11 cellular contexts compared by ENCODE assay signal in genomic region chr17:17351901-17352781, GRCh38. TPM values are rescaled to one million over a fixed set of nuclear protein-coding genes. Genes with fewer than 3 reads are reported as not detected.
DNase-seq lines count a peak whose midpoint lies in the region; ATAC-seq and TF ChIP-seq lines count a peak whose summit lies in the region.
"Had no signal": no experiment of that assay in that cellular context is flagged by ENCODE, and none has a peak within 500 bp of the region (broad histone marks: within the 10 kb centered on the region; RNA-seq: fewer than 3 reads in every experiment).

No MANE protein-coding gene starts in this region.

- WGBS in SK-N-SH (ENCODE audit: low lambda C conversion rate), result 74% methylated on average over 20 of the region's 35 CpGs

- H3K9ac ChIP-seq in SK-N-SH, result no peak overlapping the region

- no peak for TF ChIP-seq CTCF in HEK293 (tag by site-specific recombination; IDR thresholded peaks at IDR 0.05)
- TF ChIP-seq CTCF in SK-N-SH (IDR thresholded peaks at IDR 0.05), result no peak
- no peak for TF ChIP-seq CTCF in glutamatergic neuron (IDR thresholded peaks at IDR 0.05; ENCODE audit: partially characterized antibody, unreplicated experiment)

- ATAC-seq in HG03442 (IDR thresholded peaks at IDR 0.05; ENCODE audit: unreplicated experiment) (no peak), T-cell (replicated peaks in 1 of 4) (no peak)
- ATAC-seq in naive thymus-derived CD4-positive, alpha-beta T cell, result no peak

- intact Hi-C loops in naive thymus-derived CD4-positive, alpha-beta T cell (cut with micrococcal nuclease), result no loop called here

- peaks cover 6% of the 10 kb centered on the region for H3K27me3 Mint-ChIP-seq in glutamatergic neuron (ENCODE audit: unreplicated experiment)
- H3K27me3 Mint-ChIP-seq in naive thymus-derived CD4-positive, alpha-beta T cell, result no peaks in the 10 kb centered on the region
- H3K27me3 Mint-ChIP-seq in T-cell, result peaks cover 0 to 1% of the 10 kb centered on the region in 2 donors

- DNase-seq in SK-N-SH (peak; percentile 88), glutamatergic neuron (peak; percentile 69), pulmonary artery endothelial cell (ENCODE audit: low read depth, low spot score) (peak; percentile 37), cerebellum (ENCODE audit: low spot score) (no peak), T-cell (no peak)
- DNase-seq in naive thymus-derived CD4-positive, alpha-beta T cell, result no peak
- DNase-seq: NCI-H1417 treated with DMSO at 0.1 percent for 48 hours; stimulated activated CD4-positive, alpha-beta T cell treated with anti-CD3 and anti-CD28 coated beads, Interleukin-2, amount 100 ng/mL, for 24 hours had no signal

- no peaks in the 10 kb centered on the region for H3K9me2 ChIP-seq in SK-N-SH

- H3K4me1 ChIP-seq in HEK293 (ENCODE audit: control insufficient read depth, insufficient read depth, low read length) (no peaks in the 10 kb centered on the region), SK-N-SH (ENCODE audit: control insufficient read depth in 1 of 2, insufficient read depth in 2 of 2, low read depth in 1 of 2, low read length in 1 of 2) (peaks cover 0 to 28% of the 10 kb centered on the region in 2 experiments; a peak in 1 of 4 replicates)
- H3K4me1 ChIP-seq in naive thymus-derived CD4-positive, alpha-beta T cell (ENCODE audit: control insufficient read depth in 2 of 2, insufficient read depth in 2 of 2, low read length in 2 of 2), result peaks cover 0 to 5% of the 10 kb centered on the region in 2 donors

- H3K9me3 ChIP-seq in HEK293 (ENCODE audit: control insufficient read depth, insufficient read depth, low read depth, low read length) (no peaks in the 10 kb centered on the region), SK-N-SH (no peaks in the 10 kb centered on the region)
- H3K9me3 ChIP-seq in naive thymus-derived CD4-positive, alpha-beta T cell (ENCODE audit: control insufficient read depth in 2 of 3, low read length in 3 of 3), result no peaks in the 10 kb centered on the region

- peaks cover 5% of the 10 kb centered on the region for H3F3A ChIP-seq in SK-N-SH (replicated peaks; ENCODE audit: insufficient read depth)

- peak overlapping the region; percentile 62; the same call in 1 of the 2 replicates for H2AFZ ChIP-seq in SK-N-SH (ENCODE audit: low read depth)

- H3K27ac Mint-ChIP-seq in glutamatergic neuron (ENCODE audit: unreplicated experiment) (peak overlapping the region; percentile 17), T-cell (no peak overlapping the region)
- no peak overlapping the region for H3K27ac Mint-ChIP-seq in naive thymus-derived CD4-positive, alpha-beta T cell

- no peaks in the 10 kb centered on the region for H4K20me1 ChIP-seq in SK-N-SH (ENCODE audit: insufficient read depth)

- CTCF ChIA-PET in HEK293 (lab: Yijun Ruan, JAX) (interaction anchor here (0.5 to 7.0 kb wide), 7 partner anchors 14 to 436 kb away, joined by 3 to 161 read pairs (median 4); no protein-coding TSS in a partner anchor), SK-N-SH (lab: Yijun Ruan, JAX) (interaction anchor here (0.6 to 7.7 kb wide), 13 partner anchors 12 to 319 kb away, joined by 3 to 155 read pairs (median 12); partner anchors contain the start of gene RASD1), T-cell (lab: Charles Lee) (no interaction called here)
- CTCF ChIA-PET in naive thymus-derived CD4-positive, alpha-beta T cell (lab: Charles Lee), result interaction anchor here (0.6 to 7.1 kb wide), 2 partner anchors 289 to 378 kb away, joined by 3 to 59 read pairs; no protein-coding TSS in a partner anchor

- H3K4me2 ChIP-seq in SK-N-SH, result no peak overlapping the region

- H3K27me3 ChIP-seq in SK-N-SH (ENCODE audit: insufficient read depth), result no peaks in the 10 kb centered on the region
- H3K27me3 ChIP-seq in naive thymus-derived CD4-positive, alpha-beta T cell (ENCODE audit: control insufficient read depth in 2 of 2, insufficient read depth in 2 of 2, low read length in 2 of 2), result no peaks in the 10 kb centered on the region

- H3K9me3 Mint-ChIP-seq in glutamatergic neuron (ENCODE audit: unreplicated experiment) (no peaks in the 10 kb centered on the region), T-cell (no peaks in the 10 kb centered on the region)
- H3K9me3 Mint-ChIP-seq in naive thymus-derived CD4-positive, alpha-beta T cell, result peaks cover 0 to 2% (median 0%) of the 10 kb centered on the region in 11 donors

- peaks cover 18% of the 10 kb centered on the region for H3K4me1 Mint-ChIP-seq in glutamatergic neuron (ENCODE audit: low read depth, unreplicated experiment)
- H3K4me1 Mint-ChIP-seq in naive thymus-derived CD4-positive, alpha-beta T cell, result peaks cover 0 to 7% (median 4%) of the 10 kb centered on the region in 7 donors
- H3K4me1 Mint-ChIP-seq in T-cell, result peaks cover 0 to 2% (median 0%) of the 10 kb centered on the region in 3 donors

- H3K36me3 Mint-ChIP-seq in glutamatergic neuron (ENCODE audit: unreplicated experiment) (no peaks in the 10 kb centered on the region), T-cell (no peaks in the 10 kb centered on the region)
- no peaks in the 10 kb centered on the region for H3K36me3 Mint-ChIP-seq in naive thymus-derived CD4-positive, alpha-beta T cell

- no peak for TF ChIP-seq RAD21 in SK-N-SH (IDR thresholded peaks at IDR 0.05; ENCODE audit: low read length)

- H3K27ac ChIP-seq in HEK293 (ENCODE audit: extremely low read depth, low read depth, low read length), result no peak overlapping the region
- H3K27ac ChIP-seq in SK-N-SH (ENCODE audit: low read depth in 2 of 2, low read length in 1 of 2), result peak overlapping the region in 1 of 2 experiments; percentile 75; a peak in 2 of 4 replicates
- H3K27ac ChIP-seq in naive thymus-derived CD4-positive, alpha-beta T cell (ENCODE audit: low read depth, low read length), result no peak overlapping the region
- H3K27ac ChIP-seq: epithelial cell of prostate had no signal

- POLR2A ChIA-PET in HEK293 (lab: Yijun Ruan, JAX) (no interaction called here), SK-N-SH (lab: Yijun Ruan, JAX) (no interaction called here), T-cell (lab: Charles Lee) (no interaction called here)
- POLR2A ChIA-PET in naive thymus-derived CD4-positive, alpha-beta T cell (lab: Charles Lee), result no interaction called here

- H3K4me3 ChIP-seq in HEK293 (ENCODE audit: low read depth, low read length), result no peak overlapping the region
- H3K4me3 ChIP-seq in SK-N-SH (ENCODE audit: low read depth in 2 of 2, low read length in 1 of 2), result no peak overlapping the region
- H3K4me3 ChIP-seq in naive thymus-derived CD4-positive, alpha-beta T cell (ENCODE audit: low read length), result no peak overlapping the region

- no peaks in the 10 kb centered on the region for H3K79me2 ChIP-seq in SK-N-SH (ENCODE audit: insufficient read depth)

- H3K36me3 ChIP-seq in HEK293 (ENCODE audit: control insufficient read depth in 2 of 2, insufficient read depth in 1 of 2, low read length in 2 of 2) (no peaks in the 10 kb centered on the region), SK-N-SH (replicated peaks in 1 of 2; ENCODE audit: control insufficient read depth in 1 of 2, insufficient read depth in 2 of 2, low read length in 1 of 2) (no peaks in the 10 kb centered on the region)
- H3K36me3 ChIP-seq in naive thymus-derived CD4-positive, alpha-beta T cell (ENCODE audit: control insufficient read depth in 2 of 3, insufficient read depth in 3 of 3, low read length in 3 of 3), result no peaks in the 10 kb centered on the region

- H3K4me3 Mint-ChIP-seq in glutamatergic neuron (ENCODE audit: unreplicated experiment) (no peak overlapping the region), T-cell (no peak overlapping the region)
- no peak overlapping the region for H3K4me3 Mint-ChIP-seq in naive thymus-derived CD4-positive, alpha-beta T cell

- peak in 1 of 2 experiments; percentile 21; a peak in 1 of 4 replicates for TF ChIP-seq EP300 in SK-N-SH (IDR thresholded peaks at IDR 0.05; ENCODE audit: borderline replicate concordance in 1 of 2, low read depth in 1 of 2, low read length in 1 of 2)

TF ChIP-seq in HEK293, 187 proteins besides CTCF, POLR2A, EP300 and RAD21 (continues in another document):
- TF ChIP-seq ZBTB1 (tag by site-specific recombination; IDR thresholded peaks at IDR 0.05), result no peak
- TF ChIP-seq IKZF3 (tag by site-specific recombination; IDR thresholded peaks at IDR 0.05), result no peak
- peak; percentile 70 for TF ChIP-seq ZIC2 (tag by site-specific recombination; IDR thresholded peaks at IDR 0.05)
- peak; percentile 22; the same call in 1 of the 2 replicates for TF ChIP-seq ZNF629 (tag by site-specific recombination; IDR thresholded peaks at IDR 0.05)
- peak; percentile 31; the same call in 1 of the 2 replicates for TF ChIP-seq ZFHX2 (tag by site-specific recombination; conservative IDR thresholded peaks at IDR 0.05)

TF ChIP-seq in SK-N-SH, 30 proteins besides CTCF, POLR2A, EP300 and RAD21 (continues in another document):
- TF ChIP-seq USF1 (IDR thresholded peaks at IDR 0.05; ENCODE audit: borderline replicate concordance, low read depth) (peak; percentile 39; the same call in 1 of the 2 replicates), MXI1 (IDR thresholded peaks at IDR 0.05; ENCODE audit: low read depth, low read length) (peak; percentile 28; the same call in 1 of the 2 replicates), FOXJ3 (CRISPR knock-in tag; IDR thresholded peaks at IDR 0.05) (peak; percentile 58), USF2 (IDR thresholded peaks at IDR 0.05; ENCODE audit: borderline replicate concordance, low read depth, low read length) (peak; percentile 52; the same call in 1 of the 2 replicates), FOSL2 (IDR thresholded peaks at IDR 0.05; ENCODE audit: borderline replicate concordance, low read depth) (0 out of 2 replicates have a peak, but pooled peaks have one; percentile 18)

RNA-seq across cellular contexts. Expression of gene NT5M, which starts 49.0 kb away (rescaled TPM):
- 3.3 and 3.9 TPM in 2 replicates for polyA plus RNA-seq in SK-N-SH (2012; rRNA removed)
- polyA plus RNA-seq in SK-N-SH (2012; cell fraction: cytosol; rRNA removed), result 1.6 and 2.4 TPM in 2 replicates
- polyA plus RNA-seq in SK-N-SH (2012; cell fraction: nucleus; rRNA removed), result 4.1 and 5.3 TPM in 2 replicates
- total RNA-seq in glutamatergic neuron (ENCODE audit: unreplicated experiment) (8.2 TPM), pulmonary artery endothelial cell (0.63 and 2.6 TPM in 2 replicates), cerebellum (2.1 TPM), T-cell (1 to 10 TPM; 1.4 to 3.0 (median 2.1) TPM)
- total RNA-seq in naive thymus-derived CD4-positive, alpha-beta T cell, result 1 to 10 TPM; 2.9 to 6.3 (median 3.5) TPM
- polyA plus RNA-seq in naive thymus-derived CD4-positive, alpha-beta T cell, result 1 to 10 TPM in 1 of 2 donors, under 1 TPM in 1; 0.85 to 4.4 TPM

Comparison
In these comparisons a context has a peak if more than half of its experiments do, and no peak if none do; other contexts are left out.
1. DNase-seq: peak in SK-N-SH (single experiment), glutamatergic neuron (single experiment) and pulmonary artery endothelial cell (single experiment); none in naive thymus-derived CD4-positive, alpha-beta T cell (0 of 9), cerebellum (single experiment) and T-cell (0 of 34).
2. CTCF ChIA-PET loops: an anchor here in HEK293 (0.5 to 7.0 kb wide), SK-N-SH (0.6 to 7.7 kb wide) and naive thymus-derived CD4-positive, alpha-beta T cell (0.6 to 7.1 kb wide); none called in T-cell.